Comparison of ENCODE assay signal across 13 cellular contexts in genomic region chr16:89318430-89318758, GRCh38.
DNase-seq lines count a peak whose midpoint lies in the region; ATAC-seq, FAIRE-seq and TF ChIP-seq lines count a peak whose summit lies in the region.
"Had no signal": no experiment of that assay in that cellular context is flagged by ENCODE, and none has a peak within 500 bp of the region (broad histone marks: within the 10 kb centered on the region; RNA-seq: fewer than 3 reads in every experiment).

No MANE protein-coding gene starts in this region.

- H3K4me2 ChIP-seq in K562 (ENCODE audit: insufficient read depth, low read length) (no peak overlapping the region), neural progenitor cell (no peak overlapping the region)

- H2AFZ ChIP-seq in K562 (ENCODE audit: low read depth, low read length) (no peak overlapping the region), neural progenitor cell (replicated peaks) (no peak overlapping the region)

- H3K9me3 ChIP-seq in K562 (replicated peaks; ENCODE audit: control insufficient read depth, insufficient read depth, low read depth, low read length), result no peaks in the 10 kb centered on the region
- no peaks in the 10 kb centered on the region for H3K9me3 ChIP-seq in neural progenitor cell (ENCODE audit: low read depth)
- H3K9me3 ChIP-seq: tibial artery had no signal

- H3K27ac ChIP-seq in K562 (ENCODE audit: extremely low read depth, low read depth, low read length) (no peak overlapping the region; the same call in 2 of the 3 replicates), neural progenitor cell (no peak overlapping the region)
- H3K27ac ChIP-seq: HL-60 had no signal

- H3K4me3 Mint-ChIP-seq in activated CD4-positive, alpha-beta T cell treated with anti-CD3 and anti-CD28 coated beads for 36 hours, result peak overlapping the region; percentile 14
- H3K4me3 Mint-ChIP-seq in HFFc6 (peak overlapping the region; percentile 83), neural progenitor cell (no peak overlapping the region)

- TF ChIP-seq EP300 in K562 (IDR thresholded peaks at IDR 0.05; ENCODE audit: low read length), result no peak

- no peaks in the 10 kb centered on the region for H3K27me3 Mint-ChIP-seq in activated CD4-positive, alpha-beta T cell treated with anti-CD3 and anti-CD28 coated beads for 36 hours
- peaks cover 10% of the 10 kb centered on the region for H3K27me3 Mint-ChIP-seq in HFFc6 (ENCODE audit: insufficient read depth)
- peaks cover 11% of the 10 kb centered on the region for H3K27me3 Mint-ChIP-seq in neural progenitor cell (ENCODE audit: insufficient read depth, low read depth)

- no peak for TF ChIP-seq POLR2A in K562 (conservative IDR thresholded peaks at IDR 0.05)

- H3K4me1 ChIP-seq in K562 (replicated peaks in 1 of 2; ENCODE audit: control insufficient read depth in 2 of 2, insufficient read depth in 2 of 2, low read length in 2 of 2) (peaks cover 65 to 85% of the 10 kb centered on the region in 2 experiments), neural progenitor cell (peaks cover 30% of the 10 kb centered on the region)

- H3K36me3 Mint-ChIP-seq in activated CD4-positive, alpha-beta T cell treated with anti-CD3 and anti-CD28 coated beads for 36 hours (ENCODE audit: low read depth), result peaks cover 50% of the 10 kb centered on the region
- H3K36me3 Mint-ChIP-seq in HFFc6 (ENCODE audit: low read depth), result peaks cover 54% of the 10 kb centered on the region
- H3K36me3 Mint-ChIP-seq in neural progenitor cell, result peaks cover 5% of the 10 kb centered on the region

- H4K20me1 ChIP-seq in K562 (replicated peaks; ENCODE audit: control insufficient read depth, insufficient read depth, low read length) (peaks cover 72% of the 10 kb centered on the region), neural progenitor cell (ENCODE audit: low read depth) (peaks cover 100% of the 10 kb centered on the region)

- H3K36me3 ChIP-seq in K562 (ENCODE audit: control insufficient read depth, insufficient read depth, low read length), result peaks cover 55% of the 10 kb centered on the region; the same call in 2 of the 3 replicates
- H3K36me3 ChIP-seq in neural progenitor cell, result no peaks in the 10 kb centered on the region

- no peak for TF ChIP-seq RAD21 in K562 (CRISPR knock-in tag; conservative IDR thresholded peaks at IDR 0.05 in 1 of 2, IDR thresholded peaks at IDR 0.05 in 1 of 2)

- H3K79me2 ChIP-seq in K562 (ENCODE audit: control insufficient read depth, insufficient read depth, low read length) (peaks cover 98% of the 10 kb centered on the region), neural progenitor cell (ENCODE audit: low read depth) (peaks cover 99% of the 10 kb centered on the region)

- intact Hi-C loops in activated CD4-positive, alpha-beta T cell treated with anti-CD3 and anti-CD28 coated beads for 36 hours (cut with DNase I, micrococcal nuclease), result loop anchor here in 1 of 2 experiments (5.0 kb wide), 1 partner anchor 189 kb away; the partner anchor contains the start of gene SPG7
- intact Hi-C loops in K562 (cut with micrococcal nuclease) (no loop called here), left colon (cut with DNase I, micrococcal nuclease) (no loop called here)

- FAIRE-seq in K562 (lab: Jason Lieb, UNC), result no peak
- FAIRE-seq: small intestine had no signal

- H3K27me3 ChIP-seq in K562 (ENCODE audit: control insufficient read depth in 2 of 2, insufficient read depth in 2 of 2, low read length in 2 of 2), result no peaks in the 10 kb centered on the region
- H3K27me3 ChIP-seq in neural progenitor cell, result no peaks in the 10 kb centered on the region
- H3K27me3 ChIP-seq: tibial artery had no signal

- peaks cover 18% of the 10 kb centered on the region for H3F3A ChIP-seq in neural progenitor cell (ENCODE audit: low read depth)

- H3K9ac ChIP-seq in K562 (ENCODE audit: insufficient read depth in 1 of 2, low read depth in 2 of 2, low read length in 2 of 2) (peak overlapping the region in 1 of 2 experiments; percentile 79; a peak in 2 of 4 replicates), neural progenitor cell (no peak overlapping the region)

- ATAC-seq in activated CD4-positive, alpha-beta T cell treated with anti-CD3 and anti-CD28 coated beads for 36 hours, result no peak
- ATAC-seq in K562 (no peak), left colon (no peak)

- in situ Hi-C loops in K562 (cut with MboI), result no loop called here

- CTCF ChIA-PET in activated CD4-positive, alpha-beta T cell treated with anti-CD3 and anti-CD28 coated beads for 36 hours (lab: Charles Lee), result no interaction called here
- CTCF ChIA-PET in K562 (lab: Yijun Ruan, JAX; ENCODE audit: low intra/inter-chr PET ratio), result no interaction called here

- H3K27ac Mint-ChIP-seq in activated CD4-positive, alpha-beta T cell treated with anti-CD3 and anti-CD28 coated beads for 36 hours, result peak overlapping the region; percentile 45
- H3K27ac Mint-ChIP-seq in HFFc6 (peak overlapping the region; percentile 99), neural progenitor cell (peak overlapping the region; percentile 95)

- WGBS in K562 (ENCODE audit: insufficient coverage, low coverage, missing lambda C conversion rate), result 91% methylated on average over 11 of the region's 11 CpGs

- peaks cover 95% of the 10 kb centered on the region for H3K4me1 Mint-ChIP-seq in activated CD4-positive, alpha-beta T cell treated with anti-CD3 and anti-CD28 coated beads for 36 hours
- H3K4me1 Mint-ChIP-seq in HFFc6 (ENCODE audit: low read depth), result peaks cover 96% of the 10 kb centered on the region
- H3K4me1 Mint-ChIP-seq in neural progenitor cell, result peaks cover 62% of the 10 kb centered on the region

- peaks cover 42% of the 10 kb centered on the region for H3K9me1 ChIP-seq in K562 (ENCODE audit: control insufficient read depth, insufficient read depth, low read length)

- no peak for DNase-seq in activated CD4-positive, alpha-beta T cell treated with anti-CD3 and anti-CD28 coated beads for 36 hours
- DNase-seq in activated CD4-positive, alpha-beta T cell treated with anti-CD3 and anti-CD28 coated beads, Interleukin-2, amount 50 U/mL, for 1 hour, result no peak
- DNase-seq in HFFc6, result no peak
- DNase-seq in K562 (ENCODE audit: extremely low read depth in 1 of 4, low spot score in 3 of 4), result no peak
- no peak for DNase-seq in neural progenitor cell (ENCODE audit: low spot score)
- DNase-seq in left colon, result no peak
- no peak for DNase-seq in NCI-H526 (lab: John Stamatoyannopoulos, UW)
- DNase-seq in NCI-H2107 treated with DMSO at 0.1 percent for 48 hours (lab: John Stamatoyannopoulos, UW; ENCODE audit: unreplicated experiment), result no peak
- DNase-seq: NCI-H2081 treated with DMSO at 0.1 percent for 48 hours; NK-92 treated with Interleukin-12 subunit alpha and Interleukin-12 subunit beta, amount 100 ng/mL, for 24 hours; small intestine; tibial artery had no signal

- POLR2A ChIA-PET in activated CD4-positive, alpha-beta T cell treated with anti-CD3 and anti-CD28 coated beads for 36 hours (lab: Charles Lee), result no interaction called here
- POLR2A ChIA-PET in K562 (lab: Yijun Ruan, JAX), result interaction anchor here (0.7 kb wide), 1 partner anchor 12 kb away, joined by 3 read pairs; no protein-coding TSS in a partner anchor

- BruUV-seq in K562 (replicated peaks; lab: Mats Ljungman, UMichigan), result no TSS peak

- H3K9me3 Mint-ChIP-seq in activated CD4-positive, alpha-beta T cell treated with anti-CD3 and anti-CD28 coated beads for 36 hours (ENCODE audit: low read depth), result no peaks in the 10 kb centered on the region
- peaks cover 8% of the 10 kb centered on the region for H3K9me3 Mint-ChIP-seq in HFFc6
- H3K9me3 Mint-ChIP-seq in neural progenitor cell, result no peaks in the 10 kb centered on the region

- H3K4me3 ChIP-seq in K562 (no peak overlapping the region), neural progenitor cell (no peak overlapping the region)
- H3K4me3 ChIP-seq: tibial artery had no signal

- TF ChIP-seq CTCF in HFFc6 (IDR thresholded peaks at IDR 0.05), result no peak
- no peak for TF ChIP-seq CTCF in K562 (IDR thresholded peaks at IDR 0.05 in 2 of 3, conservative IDR thresholded peaks at IDR 0.05 in 1 of 3; ENCODE audit: insufficient read depth in 2 of 3, low read depth in 1 of 3, low read length in 3 of 3)
- TF ChIP-seq CTCF in neural progenitor cell (IDR thresholded peaks at IDR 0.05), result no peak

TF ChIP-seq in K562, 482 proteins besides CTCF, POLR2A, EP300 and RAD21:
- TF ChIP-seq HSF4 (CRISPR knock-in tag; IDR thresholded peaks at IDR 0.05; ENCODE audit: borderline replicate concordance) (no peak), ZNF174 (CRISPR knock-in tag; IDR thresholded peaks at IDR 0.05) (no peak), NFXL1 (CRISPR knock-in tag; IDR thresholded peaks at IDR 0.05) (no peak), RBM22 (IDR thresholded peaks at IDR 0.05; ENCODE audit: low read depth, low read length, poor library complexity, severe bottlenecking) (peak; percentile 81), ATF1 (CRISPR knock-in tag; IDR thresholded peaks at IDR 0.05) (no peak), ATF1 (tag; IDR thresholded peaks at IDR 0.05) (no peak)

Comparison
In these comparisons a context has a peak if more than half of its experiments do, and no peak if none do; other contexts are left out.
1. H3K27ac Mint-ChIP-seq: peak in every context shown above with its lines; median percentile 99 in HFFc6; 95 in neural progenitor cell; 45 in activated CD4-positive, alpha-beta T cell treated with anti-CD3 and anti-CD28 coated beads for 36 hours.